ENCODE assay signal across 8 cellular contexts in genomic region chr11:4636962-4637661, GRCh38. TPM values are rescaled to one million over a fixed set of nuclear protein-coding genes. Genes with fewer than 3 reads are reported as not detected.
DNase-seq lines count a peak whose midpoint lies in the region; ATAC-seq lines count a peak whose summit lies in the region.

OR51D1 (plus strand) TSS chr11:4637477; CDS start chr11:4639791, 2,314 bp downstream.

- no peaks in the 10 kb centered on the region for H3K4me1 Mint-ChIP-seq in T-helper 2 cell treated with Interferon-gamma antibody and Interleukin-4, amounts not matched to agents 5 μg/mL and 100 μg/mL, for 36 hours (ENCODE audit: low read depth)

- peaks cover 2% of the 10 kb centered on the region for H3K4me1 ChIP-seq in skeletal muscle satellite cell (ENCODE audit: control insufficient read depth, insufficient read depth, low read length)

- no peaks in the 10 kb centered on the region for H3K36me3 Mint-ChIP-seq in T-helper 2 cell treated with Interferon-gamma antibody and Interleukin-4, amounts not matched to agents 5 μg/mL and 100 μg/mL, for 36 hours (ENCODE audit: low read depth)

- no peak within 1 kb of the TSS for H3K27ac Mint-ChIP-seq in T-helper 2 cell treated with Interferon-gamma antibody and Interleukin-4, amounts not matched to agents 5 μg/mL and 100 μg/mL, for 36 hours

- H3K9me3 ChIP-seq in skeletal muscle satellite cell (replicated peaks; ENCODE audit: low read length): no peaks in the 10 kb centered on the region

- ATAC-seq in HG02885 (IDR thresholded peaks at IDR 0.05; ENCODE audit: poor library complexity, unreplicated experiment): peak; percentile 96

- no peaks in the 10 kb centered on the region for H3K36me3 ChIP-seq in skeletal muscle satellite cell (ENCODE audit: insufficient read depth, low read length)

- no peak within 1 kb of the TSS for H3K9ac ChIP-seq in skeletal muscle satellite cell (ENCODE audit: low read depth, low read length)

- peaks cover 2% of the 10 kb centered on the region for H3K27me3 Mint-ChIP-seq in T-helper 2 cell treated with Interferon-gamma antibody and Interleukin-4, amounts not matched to agents 5 μg/mL and 100 μg/mL, for 36 hours (ENCODE audit: low read depth)

- H3K4me2 ChIP-seq in skeletal muscle satellite cell (ENCODE audit: low read length): peak within 1 kb of the TSS; percentile 74

- DNase-seq in NCI-H82 (lab: John Stamatoyannopoulos, UW) (peak; percentile 81), NCI-H82 treated with DMSO at 0.1 percent for 48 hours (lab: John Stamatoyannopoulos, UW; ENCODE audit: unreplicated experiment) (no peak), NCI-H1436 treated with DMSO at 0.1 percent for 48 hours (lab: John Stamatoyannopoulos, UW) (peak; percentile 33), astrocyte of the hippocampus (ENCODE audit: low read depth, low spot score) (peak; percentile 82), iPS DF 4.7 (ENCODE audit: extremely low read depth, low spot score) (peak; percentile 79)
- peak; percentile 51 for DNase-seq in T-helper 2 cell treated with Interferon-gamma antibody and Interleukin-4, amounts not matched to agents 5 μg/mL and 100 μg/mL, for 36 hours (ENCODE audit: low spot score)

- H3K4me3 Mint-ChIP-seq in T-helper 2 cell treated with Interferon-gamma antibody and Interleukin-4, amounts not matched to agents 5 μg/mL and 100 μg/mL, for 36 hours: no peak within 1 kb of the TSS

- H3K4me3 ChIP-seq in skeletal muscle satellite cell (ENCODE audit: low read length): no peak within 1 kb of the TSS

- H3K27me3 ChIP-seq in skeletal muscle satellite cell (ENCODE audit: control insufficient read depth, insufficient read depth, low read length): peaks cover 26% of the 10 kb centered on the region

- H3K9me3 Mint-ChIP-seq in T-helper 2 cell treated with Interferon-gamma antibody and Interleukin-4, amounts not matched to agents 5 μg/mL and 100 μg/mL, for 36 hours: no peaks in the 10 kb centered on the region

RNA-seq across cellular contexts. Expression of gene OR51D1, which starts in this region (rescaled TPM):
- total RNA-seq in skeletal muscle satellite cell (2012; rRNA removed): not detected in 2 replicates
